15 cellular contexts compared by ENCODE assay signal in the genomic region with DNA sequence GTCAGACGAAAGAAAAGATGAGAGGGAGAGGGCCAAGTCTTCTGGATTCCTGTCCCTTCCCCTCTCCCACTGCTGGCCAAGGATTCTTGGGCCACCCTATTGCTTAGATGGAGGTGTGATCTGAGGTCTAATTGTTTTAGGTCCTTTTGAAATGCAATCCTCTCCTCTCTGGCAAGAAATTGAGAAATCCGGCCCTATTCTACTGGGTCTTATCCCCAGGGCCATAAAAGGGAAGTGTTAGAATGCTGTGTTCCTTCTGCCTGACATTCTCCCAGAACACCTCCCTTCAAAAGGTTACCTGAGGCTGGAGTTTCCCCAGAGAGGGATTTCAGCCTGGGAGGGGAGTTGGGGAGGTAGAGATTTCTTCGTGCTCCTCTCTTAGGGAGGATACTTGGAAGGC. TPM values are rescaled to one million over a fixed set of nuclear protein-coding genes. Genes with fewer than 3 reads are reported as not detected.
"Had no signal": no experiment of that assay in that cellular context is flagged by ENCODE, and none has a peak within 500 bp of the region (broad histone marks: within the 10 kb centered on the region; RNA-seq: fewer than 3 reads in every experiment).

No MANE protein-coding gene starts in this region.

- H3K4me3 ChIP-seq: gastrocnemius medialis, transverse colon, vagina had no signal

- H3K27ac ChIP-seq: gastrocnemius medialis, transverse colon, vagina had no signal

- ATAC-seq: effector memory CD8-positive, alpha-beta T cell; gastrocnemius medialis; left colon had no signal

- DNase-seq: activated CD4-positive, alpha-beta T cell treated with anti-CD3 and anti-CD28 coated beads, Interleukin-2, amount 50 U/mL, for 1 hour; activated CD4-positive, CD25-positive, alpha-beta regulatory T cell; aorta; dermis blood vessel endothelial cell; effector memory CD8-positive, alpha-beta T cell; gastrocnemius medialis; left colon; naive B cell; stimulated activated CD4-positive, alpha-beta T cell treated with anti-CD3 and anti-CD28 coated beads, Interleukin-4, amount 100 ng/mL, for 4 hours; stimulated activated CD8-positive, alpha-beta memory T cell treated with anti-CD3 and anti-CD28 coated beads, Interleukin-4, amount 100 ng/mL, for 48 hours; stimulated activated naive CD4-positive, alpha-beta T cell treated with Interleukin-2 at 50 U/mL for 16 hours; transverse colon had no signal

- H3K36me3 ChIP-seq: gastrocnemius medialis, transverse colon, vagina had no signal

- H3K9me3 ChIP-seq: gastrocnemius medialis, transverse colon, vagina had no signal

- H3K27me3 ChIP-seq: vagina had no signal

RNA-seq across cellular contexts. Expression of a gene that starts 4.4 kb away (rescaled TPM):
- total RNA-seq: activated CD8-positive, alpha-beta memory T cell treated with anti-CD3 and anti-CD28 coated beads for 36 hours; mononuclear cell had no signal
